Comparison of ENCODE assay signal across 21 cellular contexts in genomic region chr3:169541528-169541927, GRCh38.
DNase-seq lines count a peak whose midpoint lies in the region; ATAC-seq and TF ChIP-seq lines count a peak whose summit lies in the region.
"Had no signal": no experiment of that assay in that cellular context is flagged by ENCODE, and none has a peak within 500 bp of the region (broad histone marks: within the 10 kb centered on the region; RNA-seq: fewer than 3 reads in every experiment).

No MANE protein-coding gene starts in this region.

- H3K4me1 ChIP-seq in ascending aorta: peaks cover 5 to 24% of the 10 kb centered on the region in 2 donors
- H3K4me1 ChIP-seq in left ventricle myocardium inferior: peaks cover 33% of the 10 kb centered on the region
- H3K4me1 ChIP-seq: SJCRH30 had no signal

- POLR2A ChIA-PET in activated CD4-positive, alpha-beta memory T cell treated with anti-CD3 and anti-CD28 coated beads, Interleukin-2, amount 10 ng/mL, durations not matched to agents 7 days and 5 days (lab: Charles Lee): no interaction called here

- H3K4me3 ChIP-seq in ascending aorta (peak overlapping the region in 1 of 2 donors; percentile 19), left ventricle myocardium inferior (no peak overlapping the region)
- H3K4me3 ChIP-seq: HAP-1, K562, MG63, SJCRH30 had no signal

- H3K4me3 Mint-ChIP-seq in stimulated activated memory B cell treated with anti-CD40 and anti-IgM and Interleukin-4, amounts not matched to agents 10 μg/mL and 1 μg/mL and 100 μg/mL, for 72 hours: no peak overlapping the region
- H3K4me3 Mint-ChIP-seq in activated CD4-positive, alpha-beta memory T cell treated with anti-CD3 and anti-CD28 coated beads, Interleukin-2, amount 10 ng/mL, durations not matched to agents 7 days and 5 days: no peak overlapping the region
- H3K4me3 Mint-ChIP-seq: CD4-positive, alpha-beta T cell had no signal

- TF ChIP-seq CTCF in ascending aorta (IDR thresholded peaks at IDR 0.05): no peak
- no peak for TF ChIP-seq CTCF in left ventricle myocardium inferior (IDR thresholded peaks at IDR 0.05; ENCODE audit: borderline replicate concordance)

- peak; percentile 21 for ATAC-seq in stimulated activated memory B cell treated with anti-CD40 and anti-IgM and Interleukin-4, amounts not matched to agents 10 μg/mL and 1 μg/mL and 100 μg/mL, for 72 hours
- ATAC-seq in GM18909 (IDR thresholded peaks at IDR 0.05; ENCODE audit: poor library complexity, unreplicated experiment): no peak
- ATAC-seq: HepG2, K562 had no signal

- H3K27me3 ChIP-seq in ascending aorta (no peaks in the 10 kb centered on the region), left ventricle myocardium inferior (ENCODE audit: low read depth) (no peaks in the 10 kb centered on the region)
- H3K27me3 ChIP-seq: SJCRH30 had no signal

- H3K27ac ChIP-seq in ascending aorta (peak overlapping the region; percentile 49 to 61), left ventricle myocardium inferior (replicated peaks) (no peak overlapping the region)
- H3K27ac ChIP-seq: HL-60, RWPE1, SJCRH30 had no signal

- no peaks in the 10 kb centered on the region for H3K4me1 Mint-ChIP-seq in stimulated activated memory B cell treated with anti-CD40 and anti-IgM and Interleukin-4, amounts not matched to agents 10 μg/mL and 1 μg/mL and 100 μg/mL, for 72 hours
- no peaks in the 10 kb centered on the region for H3K4me1 Mint-ChIP-seq in activated CD4-positive, alpha-beta memory T cell treated with anti-CD3 and anti-CD28 coated beads, Interleukin-2, amount 10 ng/mL, durations not matched to agents 7 days and 5 days

- H3K27me3 Mint-ChIP-seq in stimulated activated memory B cell treated with anti-CD40 and anti-IgM and Interleukin-4, amounts not matched to agents 10 μg/mL and 1 μg/mL and 100 μg/mL, for 72 hours: peaks cover 8% of the 10 kb centered on the region
- peaks cover 7% of the 10 kb centered on the region for H3K27me3 Mint-ChIP-seq in activated CD4-positive, alpha-beta memory T cell treated with anti-CD3 and anti-CD28 coated beads, Interleukin-2, amount 10 ng/mL, durations not matched to agents 7 days and 5 days
- H3K27me3 Mint-ChIP-seq: CD4-positive, alpha-beta T cell had no signal

- H3K9me3 Mint-ChIP-seq in stimulated activated memory B cell treated with anti-CD40 and anti-IgM and Interleukin-4, amounts not matched to agents 10 μg/mL and 1 μg/mL and 100 μg/mL, for 72 hours: no peaks in the 10 kb centered on the region
- H3K9me3 Mint-ChIP-seq in activated CD4-positive, alpha-beta memory T cell treated with anti-CD3 and anti-CD28 coated beads, Interleukin-2, amount 10 ng/mL, durations not matched to agents 7 days and 5 days: no peaks in the 10 kb centered on the region
- H3K9me3 Mint-ChIP-seq: CD4-positive, alpha-beta T cell had no signal

- no peaks in the 10 kb centered on the region for H3K36me3 Mint-ChIP-seq in stimulated activated memory B cell treated with anti-CD40 and anti-IgM and Interleukin-4, amounts not matched to agents 10 μg/mL and 1 μg/mL and 100 μg/mL, for 72 hours
- H3K36me3 Mint-ChIP-seq in activated CD4-positive, alpha-beta memory T cell treated with anti-CD3 and anti-CD28 coated beads, Interleukin-2, amount 10 ng/mL, durations not matched to agents 7 days and 5 days (ENCODE audit: low read depth): no peaks in the 10 kb centered on the region

- peak; percentile 8 for DNase-seq in ELF-1 (ENCODE audit: low read depth, low spot score)
- no peak for DNase-seq in ascending aorta (ENCODE audit: low spot score in 2 of 2)
- peak; percentile 26 for DNase-seq in left ventricle myocardium inferior
- no peak for DNase-seq in NCI-H2196 treated with DMSO at 0.1 percent for 48 hours (lab: John Stamatoyannopoulos, UW; ENCODE audit: unreplicated experiment)
- no peak for DNase-seq in activated CD4-positive, alpha-beta memory T cell treated with anti-CD3 and anti-CD28 coated beads, Interleukin-2, amount 10 ng/mL, durations not matched to agents 7 days and 5 days
- DNase-seq: CD4-positive, alpha-beta T cell; DMS79; NCI-H1694 treated with DMSO at 0.1 percent for 48 hours; NCI-H2081 treated with DMSO at 0.1 percent for 48 hours; NCI-H2227 treated with DMSO at 0.1 percent for 48 hours; NCI-H510A; NK-92 treated with Interleukin-12 subunit alpha and Interleukin-12 subunit beta, amount 100 ng/mL, for 24 hours; SJCRH30 had no signal

- CTCF ChIA-PET in activated CD4-positive, alpha-beta memory T cell treated with anti-CD3 and anti-CD28 coated beads, Interleukin-2, amount 10 ng/mL, durations not matched to agents 7 days and 5 days (lab: Charles Lee): no interaction called here

- H3K9me3 ChIP-seq in ascending aorta (no peaks in the 10 kb centered on the region), left ventricle myocardium inferior (replicated peaks) (no peaks in the 10 kb centered on the region)
- H3K9me3 ChIP-seq: HAP-1, MG63, SJCRH30 had no signal

- intact Hi-C loops in ascending aorta (cut with DNase I): no loop called here
- intact Hi-C loops in left ventricle myocardium inferior (cut with micrococcal nuclease): no loop called here

- H3K27ac Mint-ChIP-seq in stimulated activated memory B cell treated with anti-CD40 and anti-IgM and Interleukin-4, amounts not matched to agents 10 μg/mL and 1 μg/mL and 100 μg/mL, for 72 hours: no peak overlapping the region
- H3K27ac Mint-ChIP-seq in activated CD4-positive, alpha-beta memory T cell treated with anti-CD3 and anti-CD28 coated beads, Interleukin-2, amount 10 ng/mL, durations not matched to agents 7 days and 5 days: no peak overlapping the region
- H3K27ac Mint-ChIP-seq: CD4-positive, alpha-beta T cell had no signal

- H3K36me3 ChIP-seq in ascending aorta: no peaks in the 10 kb centered on the region
- no peaks in the 10 kb centered on the region for H3K36me3 ChIP-seq in left ventricle myocardium inferior
- H3K36me3 ChIP-seq: HAP-1, MG63, SJCRH30 had no signal

Comparison
In these comparisons a context has a peak if more than half of its experiments do, and no peak if none do; other contexts are left out.
1. DNase-seq: peak in ELF-1 (single experiment) and left ventricle myocardium inferior (single experiment); none in ascending aorta (0 of 2), NCI-H2196 treated with DMSO at 0.1 percent for 48 hours (single experiment) and activated CD4-positive, alpha-beta memory T cell treated with anti-CD3 and anti-CD28 coated beads, Interleukin-2, amount 10 ng/mL, durations not matched to agents 7 days and 5 days (single experiment).